Comparison of ENCODE assay signal across 35 cellular contexts in genomic region chrX:54435121-54435520, GRCh38.
"Had no signal": no experiment of that assay in that cellular context is flagged by ENCODE, and none has a peak within 500 bp of the region (broad histone marks: within the 10 kb centered on the region; RNA-seq: fewer than 3 reads in every experiment).

No MANE protein-coding gene starts in this region.

- H3K4me1 ChIP-seq: colonic mucosa had no signal

- H3K27me3 Mint-ChIP-seq: activated CD8-positive, alpha-beta memory T cell treated with anti-CD3 and anti-CD28 coated beads, Interleukin-2, amount 10 ng/mL, durations not matched to agents 7 days and 5 days; activated naive CD4-positive, alpha-beta T cell treated with anti-CD3 and anti-CD28 coated beads, Interleukin-2, amount 50 U/mL, for 24 hours; activated naive CD8-positive, alpha-beta T cell treated with anti-CD3 and anti-CD28 coated beads for 36 hours; activated naive CD8-positive, alpha-beta T cell treated with anti-CD3 and anti-CD28 coated beads, Interleukin-2, amount 50 U/mL, for 24 hours had no signal

- FAIRE-seq: endometrium, endothelial cell of umbilical vein, TTC549 had no signal

- H3K4me3 ChIP-seq: adrenal gland, body of pancreas, colonic mucosa, esophagus squamous epithelium, gastroesophageal sphincter, heart right ventricle had no signal

- H3K9me3 Mint-ChIP-seq: activated naive CD4-positive, alpha-beta T cell treated with anti-CD3 and anti-CD28 coated beads for 36 hours; activated naive CD4-positive, alpha-beta T cell treated with anti-CD3 and anti-CD28 coated beads, Interleukin-2, amount 50 U/mL, for 24 hours; activated naive CD8-positive, alpha-beta T cell treated with anti-CD3 and anti-CD28 coated beads for 36 hours; activated naive CD8-positive, alpha-beta T cell treated with anti-CD3 and anti-CD28 coated beads, Interleukin-2, amount 50 U/mL, for 24 hours; activated T-helper 1 cell treated with anti-CD3 and anti-CD28 coated beads, Interleukin-12 subunit alpha, Interleukin-12 subunit beta, Interleukin-2, Interleukin-4 antibody, amounts not matched to agents 30 ng/mL and 10 ng/mL and 1 ng/mL, durations not matched to agents 14 hours and 24 hours and 36 hours; activated T-helper 2 cell treated with anti-CD3 and anti-CD28 coated beads, Interferon-gamma antibody, Interleukin-2, Interleukin-4, amounts not matched to agents 10 μg/mL and 5 μg/mL and 100 μg/mL, durations not matched to agents 14 hours and 24 hours and 36 hours; WTC11 had no signal

- H3K36me3 ChIP-seq: adrenal gland, colonic mucosa, esophagus squamous epithelium, gastroesophageal sphincter, heart right ventricle had no signal

- H3K4me1 Mint-ChIP-seq: activated naive CD8-positive, alpha-beta T cell treated with anti-CD3 and anti-CD28 coated beads for 36 hours; WTC11 had no signal

- H3K36me3 Mint-ChIP-seq: activated CD8-positive, alpha-beta memory T cell treated with anti-CD3 and anti-CD28 coated beads, Interleukin-2, amount 10 ng/mL, durations not matched to agents 7 days and 5 days; activated naive CD4-positive, alpha-beta T cell treated with anti-CD3 and anti-CD28 coated beads, Interleukin-2, amount 50 U/mL, for 24 hours; activated naive CD8-positive, alpha-beta T cell treated with anti-CD3 and anti-CD28 coated beads for 36 hours; WTC11 had no signal

- H3K27ac ChIP-seq: adrenal gland, body of pancreas, colonic mucosa, epithelial cell of prostate, esophagus squamous epithelium, gastroesophageal sphincter, heart right ventricle, VCaP had no signal

- ATAC-seq: activated CD8-positive, alpha-beta memory T cell treated with anti-CD3 and anti-CD28 coated beads, Interleukin-2, amount 10 ng/mL, durations not matched to agents 7 days and 5 days; activated CD8-positive, alpha-beta T cell treated with anti-CD3 and anti-CD28 coated beads, Interleukin-2, amount 10 ng/mL, durations not matched to agents 7 days and 5 days; activated naive CD8-positive, alpha-beta T cell treated with anti-CD3 and anti-CD28 coated beads, Interleukin-2, amount 50 U/mL, for 24 hours; body of pancreas; gastroesophageal sphincter; heart right ventricle; WTC11 had no signal

- H3K27ac Mint-ChIP-seq: activated CD8-positive, alpha-beta memory T cell treated with anti-CD3 and anti-CD28 coated beads, Interleukin-2, amount 10 ng/mL, durations not matched to agents 7 days and 5 days; activated CD8-positive, alpha-beta T cell treated with anti-CD3 and anti-CD28 coated beads, Interleukin-2, amount 10 ng/mL, durations not matched to agents 7 days and 5 days; activated naive CD4-positive, alpha-beta T cell treated with anti-CD3 and anti-CD28 coated beads for 36 hours; activated naive CD4-positive, alpha-beta T cell treated with anti-CD3 and anti-CD28 coated beads, Interleukin-2, amount 50 U/mL, for 24 hours; activated naive CD8-positive, alpha-beta T cell treated with anti-CD3 and anti-CD28 coated beads for 36 hours; activated naive CD8-positive, alpha-beta T cell treated with anti-CD3 and anti-CD28 coated beads, Interleukin-2, amount 50 U/mL, for 24 hours; activated T-helper 1 cell treated with anti-CD3 and anti-CD28 coated beads, Interleukin-12 subunit alpha, Interleukin-12 subunit beta, Interleukin-2, Interleukin-4 antibody, amounts not matched to agents 30 ng/mL and 10 ng/mL and 1 ng/mL, durations not matched to agents 14 hours and 24 hours and 36 hours; activated T-helper 2 cell treated with anti-CD3 and anti-CD28 coated beads, Interferon-gamma antibody, Interleukin-2, Interleukin-4, amounts not matched to agents 10 μg/mL and 5 μg/mL and 100 μg/mL, durations not matched to agents 14 hours and 24 hours and 36 hours; WTC11 had no signal

- DNase-seq: activated CD4-positive, alpha-beta T cell treated with anti-CD3 and anti-CD28 coated beads for 1 hour; activated CD4-positive, alpha-beta T cell treated with anti-CD3 and anti-CD28 coated beads for 4 hours; activated CD4-positive, alpha-beta T cell treated with anti-CD3 and anti-CD28 coated beads, Interleukin-2, amount 50 U/mL, for 1 hour; activated CD4-positive, alpha-beta T cell treated with anti-CD3 and anti-CD28 coated beads, Interleukin-2, amount 50 U/mL, for 48 hours; activated CD8-positive, alpha-beta memory T cell treated with anti-CD3 and anti-CD28 coated beads, Interleukin-2, amount 10 ng/mL, durations not matched to agents 7 days and 5 days; activated CD8-positive, alpha-beta memory T cell treated with anti-CD3 and anti-CD28 coated beads, Interleukin-2, amount 50 U/mL, for 4 hours; activated CD8-positive, alpha-beta T cell treated with anti-CD3 and anti-CD28 coated beads, Interleukin-2, amount 10 ng/mL, durations not matched to agents 7 days and 5 days; activated effector memory CD4-positive, alpha-beta T cell treated with anti-CD3 and anti-CD28 coated beads, Interleukin-2, amount 50 U/mL, for 16 hours; activated naive CD4-positive, alpha-beta T cell treated with anti-CD3 and anti-CD28 coated beads for 36 hours; activated naive CD8-positive, alpha-beta T cell treated with anti-CD3 and anti-CD28 coated beads for 36 hours; activated naive CD8-positive, alpha-beta T cell treated with anti-CD3 and anti-CD28 coated beads, Interleukin-2, amount 50 U/mL, for 24 hours; activated T-cell treated with anti-CD3 and anti-CD28 coated beads, Interleukin-2, amount 50 U/mL, for 1 hour; activated T-cell treated with anti-CD3 and anti-CD28 coated beads, Interleukin-2, amount 50 U/mL, for 48 hours; adrenal gland; amygdala; aorta; body of pancreas; central memory CD4-positive, alpha-beta T cell; cerebellar nuclear complex; colonic mucosa; effector CD8-positive, alpha-beta T cell; esophagus squamous epithelium; foreskin melanocyte; heart right ventricle; T-helper 2 cell had no signal

- H3K9me3 ChIP-seq: adrenal gland, body of pancreas, colonic mucosa, esophagus squamous epithelium, gastroesophageal sphincter, heart right ventricle had no signal

- H3K27me3 ChIP-seq: body of pancreas, colonic mucosa, esophagus squamous epithelium, gastroesophageal sphincter had no signal

- H3K4me3 Mint-ChIP-seq: activated CD8-positive, alpha-beta memory T cell treated with anti-CD3 and anti-CD28 coated beads, Interleukin-2, amount 10 ng/mL, durations not matched to agents 7 days and 5 days; activated CD8-positive, alpha-beta T cell treated with anti-CD3 and anti-CD28 coated beads, Interleukin-2, amount 10 ng/mL, durations not matched to agents 7 days and 5 days; activated naive CD4-positive, alpha-beta T cell treated with anti-CD3 and anti-CD28 coated beads for 36 hours; activated naive CD4-positive, alpha-beta T cell treated with anti-CD3 and anti-CD28 coated beads, Interleukin-2, amount 50 U/mL, for 24 hours; activated naive CD8-positive, alpha-beta T cell treated with anti-CD3 and anti-CD28 coated beads for 36 hours; activated naive CD8-positive, alpha-beta T cell treated with anti-CD3 and anti-CD28 coated beads, Interleukin-2, amount 50 U/mL, for 24 hours; activated T-helper 1 cell treated with anti-CD3 and anti-CD28 coated beads, Interleukin-12 subunit alpha, Interleukin-12 subunit beta, Interleukin-2, Interleukin-4 antibody, amounts not matched to agents 30 ng/mL and 10 ng/mL and 1 ng/mL, durations not matched to agents 14 hours and 24 hours and 36 hours; WTC11 had no signal
